1 cellular context compared by ENCODE assay signal in genomic region chr12:57175428-57176138, GRCh38.
TF ChIP-seq lines count a peak whose summit lies in the region.

No MANE protein-coding gene starts in this region.

TF ChIP-seq in HepG2, 621 proteins besides CTCF, POLR2A, EP300 and RAD21 (continued from another document):
- TF ChIP-seq ZHX1 (CRISPR knock-in tag; IDR thresholded peaks at IDR 0.05; ENCODE audit: low read depth) (0 out of 2 replicates have a peak, but pooled peaks have one; percentile 36), SIX4 (CRISPR knock-in tag; IDR thresholded peaks at IDR 0.05) (no peak), ZBTB1 (CRISPR knock-in tag; IDR thresholded peaks at IDR 0.05; ENCODE audit: borderline replicate concordance) (no peak), SMYD3 (CRISPR knock-in tag; IDR thresholded peaks at IDR 0.05) (no peak), ZNF549 (CRISPR knock-in tag; IDR thresholded peaks at IDR 0.05) (no peak), HMGXB4 (CRISPR knock-in tag; IDR thresholded peaks at IDR 0.05; ENCODE audit: borderline replicate concordance in 1 of 2, low read depth in 1 of 2) (peak in 1 of 2 experiments; percentile 35; a peak in 1 of 4 replicates), ZBTB7A (CRISPR knock-in tag; IDR thresholded peaks at IDR 0.05) (no peak), NFYC (CRISPR knock-in tag; IDR thresholded peaks at IDR 0.05) (no peak), KLF16 (CRISPR knock-in tag; IDR thresholded peaks at IDR 0.05) (no peak), HOXA5 (CRISPR knock-in tag; IDR thresholded peaks at IDR 0.05) (no peak)
